ENCODE assay signal across 20 cellular contexts in the genomic region with DNA sequence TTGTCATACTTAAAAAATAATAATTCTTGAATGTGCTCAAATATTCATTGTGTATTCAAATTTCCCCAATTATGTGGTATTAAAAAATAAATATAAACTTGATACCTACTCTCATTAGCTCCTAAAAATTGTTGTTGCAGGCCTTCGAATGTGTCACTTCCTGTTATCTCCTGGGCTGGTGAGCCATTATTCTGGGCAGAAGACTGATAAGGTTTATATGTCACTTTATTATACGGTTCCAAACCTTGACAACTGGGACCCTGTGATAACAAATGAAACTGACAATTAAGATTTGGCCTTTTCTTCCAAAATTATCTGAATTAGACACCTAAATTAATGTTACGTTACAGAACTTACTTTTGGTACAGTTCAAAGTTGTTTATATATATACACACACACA.
"Had no signal": no experiment of that assay in that cellular context is flagged by ENCODE, and none has a peak within 500 bp of the region (broad histone marks: within the 10 kb centered on the region; RNA-seq: fewer than 3 reads in every experiment).

No MANE protein-coding gene starts in this region.

- H3K27me3 ChIP-seq: colonic mucosa, gastrocnemius medialis, heart right ventricle, suprapubic skin, transverse colon, uterus had no signal

- ATAC-seq: activated CD8-positive, alpha-beta T cell treated with anti-CD3 and anti-CD28 coated beads, Interleukin-2, amount 10 ng/mL, durations not matched to agents 7 days and 5 days; gastrocnemius medialis; heart right ventricle; naive thymus-derived CD8-positive, alpha-beta T cell; sciatic nerve; stimulated activated naive CD8-positive, alpha-beta T cell treated with anti-CD3 and anti-CD28 coated beads, Interleukin-15, amount 100 ng/mL, for 72 hours had no signal

- H3K36me3 ChIP-seq: colonic mucosa, gastrocnemius medialis, suprapubic skin, transverse colon, uterus had no signal

- FAIRE-seq: TTC549 had no signal

- H3K27ac Mint-ChIP-seq: activated naive CD4-positive, alpha-beta T cell treated with anti-CD3 and anti-CD28 coated beads for 36 hours; activated T-cell treated with anti-CD3 and anti-CD28 coated beads, Interleukin-2, amount 50 U/mL, for 24 hours; brain; stimulated activated naive CD8-positive, alpha-beta T cell treated with anti-CD3 and anti-CD28 coated beads, Interleukin-15, amount 100 ng/mL, for 72 hours had no signal

- DNase-seq: activated CD4-positive, alpha-beta T cell treated with anti-CD3 and anti-CD28 coated beads for 48 hours; activated CD4-positive, CD25-positive, alpha-beta regulatory T cell; activated CD8-positive, alpha-beta T cell treated with anti-CD3 and anti-CD28 coated beads, Interleukin-2, amount 10 ng/mL, durations not matched to agents 7 days and 5 days; activated naive CD4-positive, alpha-beta T cell treated with anti-CD3 and anti-CD28 coated beads for 36 hours; activated T-cell treated with anti-CD3 and anti-CD28 coated beads, Interleukin-2, amount 50 U/mL, for 24 hours; central memory CD4-positive, alpha-beta T cell; colonic mucosa; gastrocnemius medialis; heart right ventricle; naive thymus-derived CD8-positive, alpha-beta T cell; stimulated activated CD4-positive, alpha-beta T cell treated with anti-CD3 and anti-CD28 coated beads, Interleukin-4, amount 100 ng/mL, for 1 hour; stimulated activated naive CD8-positive, alpha-beta T cell treated with anti-CD3 and anti-CD28 coated beads, Interleukin-15, amount 100 ng/mL, for 72 hours; T-helper 2 cell; transverse colon; uterus had no signal

- H3K9me3 ChIP-seq: colonic mucosa, gastrocnemius medialis, heart right ventricle, suprapubic skin, transverse colon, uterus had no signal

- H3K4me1 ChIP-seq: colonic mucosa, gastrocnemius medialis, suprapubic skin, uterus had no signal

- H3K4me3 ChIP-seq: colonic mucosa, gastrocnemius medialis, smooth muscle cell, suprapubic skin, transverse colon, uterus had no signal

- H3K9me3 Mint-ChIP-seq: activated naive CD4-positive, alpha-beta T cell treated with anti-CD3 and anti-CD28 coated beads for 36 hours; activated T-cell treated with anti-CD3 and anti-CD28 coated beads, Interleukin-2, amount 50 U/mL, for 24 hours; brain; naive thymus-derived CD8-positive, alpha-beta T cell; stimulated activated naive CD8-positive, alpha-beta T cell treated with anti-CD3 and anti-CD28 coated beads, Interleukin-15, amount 100 ng/mL, for 72 hours had no signal

- H3K27me3 Mint-ChIP-seq: activated T-cell treated with anti-CD3 and anti-CD28 coated beads, Interleukin-2, amount 50 U/mL, for 24 hours; brain; naive thymus-derived CD8-positive, alpha-beta T cell; stimulated activated naive CD8-positive, alpha-beta T cell treated with anti-CD3 and anti-CD28 coated beads, Interleukin-15, amount 100 ng/mL, for 72 hours had no signal

- H3K27ac ChIP-seq: colonic mucosa, gastrocnemius medialis, suprapubic skin, uterus had no signal

- H3K4me3 Mint-ChIP-seq: activated naive CD4-positive, alpha-beta T cell treated with anti-CD3 and anti-CD28 coated beads for 36 hours; activated T-cell treated with anti-CD3 and anti-CD28 coated beads, Interleukin-2, amount 50 U/mL, for 24 hours; brain; naive thymus-derived CD8-positive, alpha-beta T cell; stimulated activated naive CD8-positive, alpha-beta T cell treated with anti-CD3 and anti-CD28 coated beads, Interleukin-15, amount 100 ng/mL, for 72 hours had no signal
